ENCODE assay signal across 10 cellular contexts in genomic region chr2:151334082-151334815, GRCh38. TPM values are rescaled to one million over a fixed set of nuclear protein-coding genes. Genes with fewer than 3 reads are reported as not detected.
A peak's percentile ranks its signal among the peaks of the same experiment; 100 is the strongest.
DNase-seq lines count a peak whose midpoint lies in the region; ATAC-seq, FAIRE-seq and TF ChIP-seq lines count a peak whose summit lies in the region.
"Had no signal": no experiment of that assay in that cellular context is flagged by ENCODE, and none has a peak within 500 bp of the region (broad histone marks: within the 10 kb centered on the region; RNA-seq: fewer than 3 reads in every experiment).

No MANE protein-coding gene starts in this region.

- FAIRE-seq in bronchial epithelial cell (lab: Jason Lieb, UNC) (no peak), HepG2 (lab: Jason Lieb, UNC) (no peak)

- in situ Hi-C loops in HepG2 (cut with HindIII; ENCODE audit: extremely low pct_ligation_motif_present, low pct_unique_long_range_greater_than_20kb): no loop called here

- H3K4me1 ChIP-seq in HepG2 (ENCODE audit: insufficient read depth, low read length) (peaks cover 7% of the 10 kb centered on the region; the same call in 1 of the 2 replicates), sigmoid colon (no peaks in the 10 kb centered on the region)

- no peaks in the 10 kb centered on the region for H4K20me1 ChIP-seq in HepG2 (ENCODE audit: insufficient read depth, low read length)

- CTCF ChIA-PET in AG04450 (lab: Charles Lee): no interaction called here
- CTCF ChIA-PET in HepG2 (lab: Yijun Ruan, JAX; ENCODE audit: low intra/inter-chr PET ratio, low total read pairs): no interaction called here

- TF ChIP-seq EP300 in HepG2 (IDR thresholded peaks at IDR 0.05; ENCODE audit: low read depth in 2 of 2, low read length in 2 of 2) (no peak), HepG2 (CRISPR knock-in tag; IDR thresholded peaks at IDR 0.05; ENCODE audit: borderline replicate concordance) (no peak), sigmoid colon (IDR thresholded peaks at IDR 0.05) (no peak)

- H3K27me3 ChIP-seq in AG04450 (ENCODE audit: control insufficient read depth, insufficient read depth, low read length) (no peaks in the 10 kb centered on the region), bronchial epithelial cell (ENCODE audit: control insufficient read depth, insufficient read depth, low read length) (no peaks in the 10 kb centered on the region), HepG2 (ENCODE audit: control insufficient read depth in 1 of 2, insufficient read depth in 2 of 2, low read length in 2 of 2) (peaks cover 0 to 7% of the 10 kb centered on the region in 2 experiments; a peak in 1 of 5 replicates), sigmoid colon (no peaks in the 10 kb centered on the region)

- POLR2A ChIA-PET in AG04450 (lab: Yijun Ruan, JAX): interaction anchor here (0.7 kb wide), 1 partner anchor 960 kb away, joined by 5 read pairs; no protein-coding TSS in a partner anchor
- POLR2A ChIA-PET in HepG2 (lab: Yijun Ruan, JAX): no interaction called here

- intact Hi-C loops in HepG2 (cut with micrococcal nuclease; ENCODE audit: unreplicated experiment): no loop called here
- intact Hi-C loops in sigmoid colon (cut with DNase I): no loop called here

- no peak overlapping the region for H3K9ac ChIP-seq in HepG2 (ENCODE audit: insufficient read depth, low read depth, low read length)

- H3K4me2 ChIP-seq in HepG2 (ENCODE audit: low read depth, low read length): no peak overlapping the region

- no peak for TF ChIP-seq CTCF in AG04450 (IDR thresholded peaks at IDR 0.05; ENCODE audit: low read depth, low read length)
- TF ChIP-seq CTCF in bronchial epithelial cell (IDR thresholded peaks at IDR 0.05; ENCODE audit: insufficient read depth, low read length, severe bottlenecking): no peak
- TF ChIP-seq CTCF in HepG2 (CRISPR knock-in tag; IDR thresholded peaks at IDR 0.05): no peak
- no peak for TF ChIP-seq CTCF in sigmoid colon (IDR thresholded peaks at IDR 0.05)

- TF ChIP-seq POLR2A in HepG2 (IDR thresholded peaks at IDR 0.05; ENCODE audit: insufficient read depth in 1 of 2, low read depth in 2 of 2, low read length in 2 of 2) (no peak), sigmoid colon (IDR thresholded peaks at IDR 0.05) (no peak)

- 22% methylated on average over 3 of the region's 3 CpGs for WGBS in HepG2 (ENCODE audit: low lambda C conversion rate)
- WGBS in sigmoid colon, 2 donors: 59 to 67% methylated on average over 3 of the region's 3 CpGs

- peak; percentile 50 for ATAC-seq in HepG2
- ATAC-seq in HG02642 (IDR thresholded peaks at IDR 0.05; ENCODE audit: poor library complexity, unreplicated experiment): no peak
- ATAC-seq: natural killer cell had no signal

- H3K9me3 ChIP-seq in AG04450 (ENCODE audit: control insufficient read depth, insufficient read depth, low read length) (no peaks in the 10 kb centered on the region), HepG2 (ENCODE audit: low read length) (no peaks in the 10 kb centered on the region), sigmoid colon (no peaks in the 10 kb centered on the region)

- no peak overlapping the region for H2AFZ ChIP-seq in HepG2 (ENCODE audit: low read length)

- TF ChIP-seq RAD21 in HepG2 (CRISPR knock-in tag; IDR thresholded peaks at IDR 0.05): no peak

- H3K79me2 ChIP-seq in HepG2 (ENCODE audit: insufficient read depth, low read length): no peaks in the 10 kb centered on the region

- H3K27ac ChIP-seq in AG04450 (ENCODE audit: low read depth, low read length) (peak overlapping the region; percentile 34), HepG2 (ENCODE audit: extremely low read length, insufficient read depth, low read length) (no peak overlapping the region), sigmoid colon (no peak overlapping the region)

- H3K36me3 ChIP-seq in bronchial epithelial cell (ENCODE audit: control insufficient read depth, insufficient read depth, low read length) (no peaks in the 10 kb centered on the region), HepG2 (replicated peaks in 1 of 2; ENCODE audit: control insufficient read depth in 1 of 2, insufficient read depth in 2 of 2, low read length in 2 of 2) (no peaks in the 10 kb centered on the region), sigmoid colon (no peaks in the 10 kb centered on the region)

- no TSS peak for BruUV-seq in HepG2 (replicated peaks; lab: Mats Ljungman, UMichigan)

- DNase-seq in AG04450 (ENCODE audit: low read depth, low spot score): peak; percentile 79
- DNase-seq in LHCN-M2 (ENCODE audit: low read depth): peak; percentile 78
- peak; percentile 56 for DNase-seq in bronchial epithelial cell (ENCODE audit: low read depth)
- DNase-seq in HepG2 (ENCODE audit: low spot score): peak; percentile 56
- no peak for DNase-seq in sigmoid colon
- DNase-seq in NCI-H1694 (lab: John Stamatoyannopoulos, UW): no peak
- DNase-seq in SW480 (ENCODE audit: low spot score): no peak
- DNase-seq: activated CD4-positive, CD25-positive, alpha-beta regulatory T cell; natural killer cell had no signal

- H3K4me3 ChIP-seq in AG04450 (ENCODE audit: low read depth, low read length) (no peak overlapping the region), bronchial epithelial cell (ENCODE audit: low read depth, low read length) (no peak overlapping the region), HepG2 (replicated peaks in 1 of 3; ENCODE audit: insufficient read depth in 1 of 3, low read depth in 2 of 3, low read length in 3 of 3) (no peak overlapping the region), sigmoid colon (no peak overlapping the region)

TF ChIP-seq in HepG2, 621 proteins besides CTCF, POLR2A, EP300 and RAD21 (continues in another document):
- TF ChIP-seq MAFG (CRISPR knock-in tag; IDR thresholded peaks at IDR 0.05): no peak
- TF ChIP-seq ZNF224 (CRISPR knock-in tag; IDR thresholded peaks at IDR 0.05): no peak

RNA-seq across cellular contexts. Expression of gene TNFAIP6, which starts 23.1 kb away (rescaled TPM):
- polyA plus RNA-seq in AG04450 (2011; rRNA removed) (16.6 and 24.6 TPM in 2 replicates), HepG2 (2011; rRNA removed) (not detected in 2 replicates), sigmoid colon (1 to 10 TPM in 2 of 3 donors, under 1 TPM in 1; 0.87 to 4.2 (median 1.4) TPM)
- polyA minus RNA-seq in AG04450 (2011; rRNA and poly(A)+ RNA removed): 3.9 and 6.3 TPM in 2 replicates
- total RNA-seq in LHCN-M2 (2014; rRNA removed) (20.3 and 21.3 TPM in 2 replicates), bronchial epithelial cell (0.13 and 2.6 TPM in 2 replicates), HepG2 (2016; rRNA removed; fragmentation: Illumina TruSeq; extraction: Trizol) (not detected in 2 replicates), sigmoid colon (1 to 10 TPM; 3.6 to 4.9 (median 4.0) TPM)
- 0.86 TPM for polyA plus RNA-seq in LHCN-M2 (2012)
- total RNA-seq in HepG2 (2016; cell fraction: cytosol; rRNA removed; fragmentation: Illumina TruSeq; extraction: Trizol; ENCODE audit: low read depth): not detected in 2 replicates
- not detected in 2 replicates for total RNA-seq in HepG2 (2016; cell fraction: insoluble cytoplasmic fraction; rRNA removed; fragmentation: Illumina TruSeq; extraction: Trizol)
- not detected in 2 replicates for total RNA-seq in HepG2 (2016; cell fraction: membrane; rRNA removed; fragmentation: Illumina TruSeq; extraction: Trizol)
- total RNA-seq in HepG2 (2016; cell fraction: nucleus; rRNA removed; fragmentation: Illumina TruSeq; extraction: Trizol): not detected in 2 replicates
- not detected in 2 replicates for polyA plus RNA-seq in HepG2 (2011; cell fraction: cytosol; rRNA removed)
- polyA plus RNA-seq in HepG2 (2011; cell fraction: nucleus; rRNA removed): not detected in 2 replicates
- polyA plus RNA-seq in HepG2 (2012): not detected in 2 replicates
- not detected in 2 replicates for polyA plus RNA-seq in HepG2 (2016; cell fraction: cytosol; fragmentation: Illumina TruSeq; extraction: Trizol; ENCODE audit: low read depth)
- polyA plus RNA-seq in HepG2 (2016; cell fraction: insoluble cytoplasmic fraction; fragmentation: Illumina TruSeq; extraction: Trizol; ENCODE audit: low read depth): not detected in 2 replicates
- not detected in 2 replicates for polyA plus RNA-seq in HepG2 (2016; cell fraction: membrane; fragmentation: Illumina TruSeq; extraction: Trizol; ENCODE audit: low read depth)
- not detected in 2 replicates for polyA plus RNA-seq in HepG2 (2016; cell fraction: nucleus; fragmentation: Illumina TruSeq; extraction: Trizol; ENCODE audit: insufficient read depth, low read depth)
- polyA minus RNA-seq in HepG2 (2011; rRNA and poly(A)+ RNA removed; ENCODE audit: low replicate concordance): not detected in 2 replicates
- not detected in 2 replicates for polyA minus RNA-seq in HepG2 (2011; cell fraction: cytosol; rRNA and poly(A)+ RNA removed)
- polyA minus RNA-seq in HepG2 (2011; cell fraction: nucleus; rRNA and poly(A)+ RNA removed): not detected in 2 replicates

RNA-seq across cellular contexts. Expression of gene NMI, which starts 44.8 kb away (rescaled TPM):
- 10.3 and 15.7 TPM in 2 replicates for polyA plus RNA-seq in AG04450 (2011; rRNA removed)
- 2.8 and 3.8 TPM in 2 replicates for polyA minus RNA-seq in AG04450 (2011; rRNA and poly(A)+ RNA removed)
- total RNA-seq in LHCN-M2 (2014; rRNA removed): 5.5 and 9.2 TPM in 2 replicates
- polyA plus RNA-seq in LHCN-M2 (2012): 5.5 TPM
- total RNA-seq in bronchial epithelial cell: 1.3 and 2.6 TPM in 2 replicates
- 3.9 and 4.4 TPM in 2 replicates for total RNA-seq in HepG2 (2016; rRNA removed; fragmentation: Illumina TruSeq; extraction: Trizol)
- 0.91 and 0.97 TPM in 2 replicates for total RNA-seq in HepG2 (2016; cell fraction: cytosol; rRNA removed; fragmentation: Illumina TruSeq; extraction: Trizol; ENCODE audit: low read depth)
- total RNA-seq in HepG2 (2016; cell fraction: insoluble cytoplasmic fraction; rRNA removed; fragmentation: Illumina TruSeq; extraction: Trizol): 3.6 and 4.5 TPM in 2 replicates
- 1.5 and 1.7 TPM in 2 replicates for total RNA-seq in HepG2 (2016; cell fraction: membrane; rRNA removed; fragmentation: Illumina TruSeq; extraction: Trizol)
- total RNA-seq in HepG2 (2016; cell fraction: nucleus; rRNA removed; fragmentation: Illumina TruSeq; extraction: Trizol): 1.8 and 2.1 TPM in 2 replicates
- polyA plus RNA-seq in HepG2 (2011; rRNA removed): 0.42 and 0.64 TPM in 2 replicates
- polyA plus RNA-seq in HepG2 (2011; cell fraction: cytosol; rRNA removed): 0.35 and 0.45 TPM in 2 replicates
- polyA plus RNA-seq in HepG2 (2011; cell fraction: nucleus; rRNA removed): 0.29 and 0.57 TPM in 2 replicates
- 0.74 and 1.0 TPM in 2 replicates for polyA plus RNA-seq in HepG2 (2012)
- polyA plus RNA-seq in HepG2 (2016; cell fraction: cytosol; fragmentation: Illumina TruSeq; extraction: Trizol; ENCODE audit: low read depth): 0.60 and 0.80 TPM in 2 replicates
- 6.2 and 6.7 TPM in 2 replicates for polyA plus RNA-seq in HepG2 (2016; cell fraction: insoluble cytoplasmic fraction; fragmentation: Illumina TruSeq; extraction: Trizol; ENCODE audit: low read depth)
- polyA plus RNA-seq in HepG2 (2016; cell fraction: membrane; fragmentation: Illumina TruSeq; extraction: Trizol; ENCODE audit: low read depth): 0.89 and 0.91 TPM in 2 replicates
- 2.8 and 3.6 TPM in 2 replicates for polyA plus RNA-seq in HepG2 (2016; cell fraction: nucleus; fragmentation: Illumina TruSeq; extraction: Trizol; ENCODE audit: insufficient read depth, low read depth)
- polyA minus RNA-seq in HepG2 (2011; rRNA and poly(A)+ RNA removed; ENCODE audit: low replicate concordance): 0.46 and 2.2 TPM in 2 replicates
- polyA minus RNA-seq in HepG2 (2011; cell fraction: cytosol; rRNA and poly(A)+ RNA removed): 0.40 TPM in 1 of 2 replicates, not detected in the other
- 1.5 TPM in 2 replicates for polyA minus RNA-seq in HepG2 (2011; cell fraction: nucleus; rRNA and poly(A)+ RNA removed)
- total RNA-seq in sigmoid colon: 10 to 100 TPM; 11.5 to 19.9 (median 16.4) TPM
- polyA plus RNA-seq in sigmoid colon: 10 to 100 TPM; 21.0 to 30.0 (median 28.7) TPM

Comparison
In these comparisons a context has a peak if more than half of its experiments do, and no peak if none do; other contexts are left out.
1. DNase-seq: peak in AG04450 (single experiment), LHCN-M2 (single experiment), bronchial epithelial cell (single experiment) and HepG2 (single experiment); none in sigmoid colon (single experiment), NCI-H1694 (single experiment) and SW480 (single experiment).